ENCODE assay signal across 9 cellular contexts in genomic region chr4:17494258-17494657, GRCh38.
A peak's percentile ranks its signal among the peaks of the same experiment; 100 is the strongest.
DNase-seq lines count a peak whose midpoint lies in the region; ATAC-seq lines count a peak whose summit lies in the region.
"Had no signal": no experiment of that assay in that cellular context is flagged by ENCODE, and none has a peak within 500 bp of the region (broad histone marks: within the 10 kb centered on the region; RNA-seq: fewer than 3 reads in every experiment).

No MANE protein-coding gene starts in this region.

- H3K27me3 ChIP-seq in subcutaneous abdominal adipose tissue (ENCODE audit: control insufficient read depth in 5 of 5, insufficient read depth in 4 of 5, low read length in 5 of 5), result no peaks in the 10 kb centered on the region

- no peaks in the 10 kb centered on the region for H3K9me3 Mint-ChIP-seq in activated T-cell treated with anti-CD3 and anti-CD28 coated beads, Interleukin-2, amount 50 U/mL, for 24 hours
- H3K9me3 Mint-ChIP-seq: CD14-positive monocyte had no signal

- H3K4me3 Mint-ChIP-seq in activated T-cell treated with anti-CD3 and anti-CD28 coated beads, Interleukin-2, amount 50 U/mL, for 24 hours, result no peak overlapping the region
- H3K4me3 Mint-ChIP-seq: CD14-positive monocyte had no signal

- no peaks in the 10 kb centered on the region for H3K27me3 Mint-ChIP-seq in activated T-cell treated with anti-CD3 and anti-CD28 coated beads, Interleukin-2, amount 50 U/mL, for 24 hours

- no peak overlapping the region for H3K4me3 ChIP-seq in subcutaneous abdominal adipose tissue (ENCODE audit: low read depth in 1 of 5, low read length in 5 of 5)

- peak overlapping the region; percentile 72 for H3K27ac Mint-ChIP-seq in activated T-cell treated with anti-CD3 and anti-CD28 coated beads, Interleukin-2, amount 50 U/mL, for 24 hours

- peaks cover 96% of the 10 kb centered on the region for H3K36me3 Mint-ChIP-seq in activated T-cell treated with anti-CD3 and anti-CD28 coated beads, Interleukin-2, amount 50 U/mL, for 24 hours (ENCODE audit: low read depth)

- H3K4me1 Mint-ChIP-seq in activated T-cell treated with anti-CD3 and anti-CD28 coated beads, Interleukin-2, amount 50 U/mL, for 24 hours (ENCODE audit: low read depth), result peaks cover 20% of the 10 kb centered on the region

- no peaks in the 10 kb centered on the region for H3K9me3 ChIP-seq in subcutaneous abdominal adipose tissue (ENCODE audit: control insufficient read depth in 5 of 5, low read length in 5 of 5)

- H3K36me3 ChIP-seq in subcutaneous abdominal adipose tissue (ENCODE audit: control insufficient read depth in 5 of 5, insufficient read depth in 5 of 5, low read length in 5 of 5), result peaks cover 6 to 67% (median 52%) of the 10 kb centered on the region in 5 donors

- ATAC-seq in HG02798 (IDR thresholded peaks at IDR 0.05; ENCODE audit: poor library complexity, unreplicated experiment), result no peak

- H3K4me1 ChIP-seq in subcutaneous abdominal adipose tissue (ENCODE audit: control insufficient read depth in 5 of 5, insufficient read depth in 5 of 5, low read length in 5 of 5), result peaks cover 4 to 40% (median 20%) of the 10 kb centered on the region in 5 donors

- DNase-seq in activated T-cell treated with anti-CD3 and anti-CD28 coated beads for 4 hours, result peak; percentile 10
- no peak for DNase-seq in activated T-cell treated with anti-CD3 and anti-CD28 coated beads, Interleukin-2, amount 50 U/mL, for 1 hour
- no peak for DNase-seq in activated T-cell treated with anti-CD3 and anti-CD28 coated beads, Interleukin-2, amount 50 U/mL, for 24 hours
- peak; percentile 57 for DNase-seq in globus pallidus (ENCODE audit: low spot score)
- DNase-seq in cerebellar cortex (ENCODE audit: low spot score), result no peak
- no peak for DNase-seq in DMS79 (lab: John Stamatoyannopoulos, UW)

- peak overlapping the region in 1 of 5 donors; percentile 31 for H3K9ac ChIP-seq in subcutaneous abdominal adipose tissue (ENCODE audit: low read length in 5 of 5)

- peak overlapping the region; percentile 42 for H3K27ac ChIP-seq in subcutaneous abdominal adipose tissue (ENCODE audit: low read depth, low read length)

Comparison
In these comparisons a context has a peak if more than half of its experiments do, and no peak if none do; other contexts are left out.
1. DNase-seq: peak in activated T-cell treated with anti-CD3 and anti-CD28 coated beads for 4 hours (single experiment) and globus pallidus (single experiment); none in activated T-cell treated with anti-CD3 and anti-CD28 coated beads, Interleukin-2, amount 50 U/mL, for 1 hour (single experiment), activated T-cell treated with anti-CD3 and anti-CD28 coated beads, Interleukin-2, amount 50 U/mL, for 24 hours (single experiment), cerebellar cortex (single experiment) and DMS79 (single experiment).